In the genomic region with DNA sequence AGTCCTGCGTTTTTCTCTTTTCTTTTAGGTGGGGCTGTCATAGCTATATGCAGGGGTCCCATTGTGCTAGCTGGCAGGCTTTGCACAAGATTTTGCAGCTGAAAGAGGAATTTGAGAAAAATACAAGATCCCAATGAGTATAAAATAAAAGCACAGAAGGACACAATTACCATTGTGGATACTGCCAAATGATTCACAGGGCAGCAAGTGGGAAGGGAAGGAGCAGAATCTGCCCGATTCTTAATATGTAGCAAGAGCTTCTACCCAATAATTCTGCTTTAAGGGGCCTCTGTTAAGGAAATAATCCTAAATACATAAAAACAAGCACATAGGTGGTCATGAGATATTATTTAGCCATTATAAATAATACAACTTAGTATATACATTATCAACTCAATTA, we compare ENCODE assay signal across 20 cellular contexts.
"Had no signal": no experiment of that assay in that cellular context is flagged by ENCODE, and none has a peak within 500 bp of the region (broad histone marks: within the 10 kb centered on the region; RNA-seq: fewer than 3 reads in every experiment).

No MANE protein-coding gene starts in this region.

- H3K4me1 ChIP-seq: gastrocnemius medialis, lower lobe of right lung, pancreas, right lobe of liver, suprapubic skin, transverse colon, upper lobe of right lung, uterus had no signal

- H3K27ac ChIP-seq: dorsolateral prefrontal cortex, gastrocnemius medialis, lower lobe of right lung, neutrophil, pancreas, right lobe of liver, suprapubic skin, transverse colon, upper lobe of right lung, uterus had no signal

- H3K9me3 ChIP-seq: gastrocnemius medialis, lower lobe of right lung, neutrophil, pancreas, right lobe of liver, suprapubic skin, transverse colon, upper lobe of right lung, uterus had no signal

- DNase-seq: dorsolateral prefrontal cortex; effector CD4-positive, alpha-beta T cell; gastrocnemius medialis; head of caudate nucleus; left ventricle myocardium superior; lower lobe of right lung; natural killer cell; pancreas; right lobe of liver; small intestine; stimulated activated CD4-positive, alpha-beta T cell treated with anti-CD3 and anti-CD28 coated beads, Interleukin-15, amount 100 ng/mL, for 24 hours; stimulated activated CD4-positive, alpha-beta T cell treated with anti-CD3 and anti-CD28 coated beads, Interleukin-2, amount 100 ng/mL, for 48 hours; stimulated activated CD8-positive, alpha-beta memory T cell treated with anti-CD3 and anti-CD28 coated beads, Interleukin-4, amount 100 ng/mL, for 48 hours; stimulated activated naive CD4-positive, alpha-beta T cell; stimulated activated naive CD8-positive, alpha-beta T cell treated with anti-CD3 and anti-CD28 coated beads, Interleukin-15, amount 100 ng/mL, for 72 hours; transverse colon; upper lobe of right lung; uterus had no signal

- H3K36me3 ChIP-seq: gastrocnemius medialis, lower lobe of right lung, neutrophil, pancreas, right lobe of liver, suprapubic skin, transverse colon, upper lobe of right lung, uterus had no signal

- H3K4me3 ChIP-seq: dorsolateral prefrontal cortex, gastrocnemius medialis, lower lobe of right lung, pancreas, right lobe of liver, suprapubic skin, transverse colon, upper lobe of right lung, uterus had no signal

- H3K27me3 ChIP-seq: dorsolateral prefrontal cortex, gastrocnemius medialis, neutrophil, right lobe of liver, suprapubic skin, upper lobe of right lung, uterus had no signal
